In the genomic region with DNA sequence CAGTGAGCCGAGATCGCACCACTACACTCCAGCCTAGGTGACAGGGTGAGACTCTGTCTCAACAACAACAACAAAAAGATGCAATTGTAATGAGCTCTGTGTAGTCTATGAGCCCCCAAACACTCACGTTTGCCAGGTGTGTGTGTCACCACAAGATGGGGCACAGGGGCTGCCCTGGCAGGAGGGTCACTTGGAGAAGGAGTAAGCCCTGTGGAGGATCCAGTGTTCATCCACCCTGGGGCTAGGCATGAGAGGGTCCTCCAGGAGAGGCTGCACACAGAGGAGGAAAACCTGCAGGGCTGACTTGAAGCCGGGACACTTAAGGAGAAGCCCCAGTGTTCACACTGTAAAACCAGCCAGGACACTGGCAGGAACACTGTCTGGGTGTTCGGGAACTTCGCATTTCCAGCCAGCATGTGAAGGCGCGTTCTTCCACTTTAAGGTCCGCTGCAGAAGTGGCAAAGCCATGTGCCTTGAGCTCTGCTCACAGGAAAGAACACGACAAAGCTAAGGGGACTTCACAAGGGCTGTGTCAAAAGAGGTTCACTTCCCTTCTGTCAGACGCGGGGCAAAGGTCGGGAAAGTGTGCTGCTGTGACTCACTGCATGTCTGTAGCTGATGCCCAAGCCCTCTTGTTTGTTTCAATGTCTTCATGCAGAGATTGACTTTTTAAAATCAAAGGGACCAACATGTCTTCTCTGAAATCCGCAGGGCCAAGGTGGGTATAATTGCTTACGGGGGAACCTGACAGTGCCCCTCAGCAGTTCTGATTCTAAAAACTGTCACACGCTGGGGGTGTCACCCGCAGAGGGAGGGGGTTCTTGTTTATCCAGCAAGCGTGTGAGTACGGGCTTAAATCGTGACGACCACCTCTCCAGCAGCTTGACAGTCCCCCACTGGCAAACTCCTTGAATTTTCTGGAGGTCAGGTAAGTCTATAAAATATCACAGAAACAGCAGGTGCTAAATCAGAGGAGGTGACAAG, we compare ENCODE assay signal across 11 cellular contexts.
DNase-seq lines count a peak whose midpoint lies in the region; ATAC-seq, FAIRE-seq and TF ChIP-seq lines count a peak whose summit lies in the region.
"Had no signal": no experiment of that assay in that cellular context is flagged by ENCODE, and none has a peak within 500 bp of the region (broad histone marks: within the 10 kb centered on the region; RNA-seq: fewer than 3 reads in every experiment).

No MANE protein-coding gene starts in this region.

- H3K4me2 ChIP-seq in H9 (ENCODE audit: insufficient read depth, insufficient read length, low read length): no peak overlapping the region

- no peak overlapping the region for H3T11ph ChIP-seq in H9 (ENCODE audit: low read length)

- H3K79me2 ChIP-seq in H9 (ENCODE audit: insufficient read depth, low read length): no peaks in the 10 kb centered on the region

- H3K27me3 ChIP-seq in H9 (ENCODE audit: insufficient read depth, low read length): no peaks in the 10 kb centered on the region
- H3K27me3 ChIP-seq in small intestine (ENCODE audit: control insufficient read depth in 2 of 2, insufficient read depth in 2 of 2, low read length in 2 of 2): peaks cover 0 to 3% of the 10 kb centered on the region in 2 donors

- no peak overlapping the region for H2AK5ac ChIP-seq in H9 (ENCODE audit: insufficient read length, low read length)

- H3K4me3 ChIP-seq in foreskin fibroblast (ENCODE audit: low read depth in 1 of 2, low read length in 2 of 2): no peak overlapping the region
- peak overlapping the region in 1 of 2 donors; percentile 9 for H3K4me3 ChIP-seq in small intestine (ENCODE audit: low read depth in 1 of 2, low read length in 2 of 2)
- H3K4me3 ChIP-seq: stomach had no signal

- H3K4ac ChIP-seq in H9 (ENCODE audit: low read depth, low read length): no peak overlapping the region

- no peak overlapping the region for H2BK5ac ChIP-seq in H9 (ENCODE audit: insufficient read length, low read length)

- no peak overlapping the region for H2BK120ac ChIP-seq in H9 (ENCODE audit: low read depth, low read length, poor library complexity, severe bottlenecking)

- TF ChIP-seq CTCF in H9 (conservative IDR thresholded peaks at IDR 0.05) (peak; percentile 44; the same call in 2 of the 3 replicates), foreskin fibroblast (IDR thresholded peaks at IDR 0.05; ENCODE audit: low read depth, low read length) (no peak)

- no peaks in the 10 kb centered on the region for H3K79me1 ChIP-seq in H9 (ENCODE audit: insufficient read depth, low read depth, low read length, poor library complexity, severe bottlenecking)

- H3K23ac ChIP-seq in H9 (ENCODE audit: insufficient read length, low read depth, low read length): no peak overlapping the region

- DNase-seq in H9 (no peak), RPMI7951 (ENCODE audit: low read depth) (peak; percentile 33), foreskin fibroblast (peak; percentile 21 to 46), small intestine (peak; percentile 97), kidney glomerular epithelial cell (lab: John Stamatoyannopoulos, UW) (no peak), AG20443 (ENCODE audit: low spot score) (no peak)
- DNase-seq: stimulated activated CD4-positive, alpha-beta T cell treated with anti-CD3 and anti-CD28 coated beads, Interleukin-12 subunit alpha, Interleukin-12 subunit beta, amount 100 ng/mL, for 4 hours; stomach had no signal

- H4K8ac ChIP-seq in H9 (replicated peaks; ENCODE audit: insufficient read length, low read depth, low read length): no peak overlapping the region

- H3K36me3 Mint-ChIP-seq in H9 (ENCODE audit: insufficient read depth in 1 of 3, low read depth in 3 of 3): no peaks in the 10 kb centered on the region; a peak in 1 of 7 replicates
- H3K36me3 Mint-ChIP-seq: IgD-negative memory B cell had no signal

- H3K56ac ChIP-seq in H9 (ENCODE audit: insufficient read length, low read depth, low read length): no peak overlapping the region

- no peak overlapping the region; the same call in 1 of the 2 replicates for H3K14ac ChIP-seq in H9 (ENCODE audit: insufficient read depth, low read length)

- H4K91ac ChIP-seq in H9 (ENCODE audit: insufficient read length, low read depth, low read length): no peak overlapping the region

- no peak for ATAC-seq in HG03439 (IDR thresholded peaks at IDR 0.05; ENCODE audit: unreplicated experiment)

- H3K36me3 ChIP-seq in small intestine (ENCODE audit: control insufficient read depth in 2 of 2, insufficient read depth in 2 of 2, low read length in 2 of 2): no peaks in the 10 kb centered on the region
- H3K36me3 ChIP-seq: stomach had no signal

- H3K23me2 ChIP-seq in H9 (ENCODE audit: insufficient read length, low read depth, low read length, poor library complexity, severe bottlenecking): no peaks in the 10 kb centered on the region

- H3K27me3 Mint-ChIP-seq in H9 (ENCODE audit: low read depth): peaks cover 10% of the 10 kb centered on the region

- H3K27ac Mint-ChIP-seq in H9: peak overlapping the region in 1 of 3 experiments; percentile 44; a peak in 1 of 7 replicates
- H3K27ac Mint-ChIP-seq: IgD-negative memory B cell had no signal

- no peak overlapping the region for H2AFZ ChIP-seq in H9 (ENCODE audit: low read length)

- no peaks in the 10 kb centered on the region for H3K9me3 Mint-ChIP-seq in H9
- H3K9me3 Mint-ChIP-seq: central memory CD8-positive, alpha-beta T cell; IgD-negative memory B cell had no signal

- H3K9me3 ChIP-seq in H9 (ENCODE audit: control insufficient read depth, low read depth, low read length) (no peaks in the 10 kb centered on the region), small intestine (ENCODE audit: control insufficient read depth, low read depth) (no peaks in the 10 kb centered on the region)
- H3K9me3 ChIP-seq: stomach had no signal

- no CpG with 5 or more reads among the region's 21 CpGs for WGBS in H9 (ENCODE audit: extremely low coverage, insufficient read length, low lambda C conversion rate)
- 28 to 58% (median 42%) methylated on average over 21 of the region's 21 CpGs for WGBS in small intestine, 3 donors

- H3K18ac ChIP-seq in H9 (ENCODE audit: insufficient read length, low read depth, low read length): no peak overlapping the region

- peaks cover 5 to 6% of the 10 kb centered on the region in 2 experiments; a peak in 2 of 4 replicates for H3K4me1 Mint-ChIP-seq in H9
- H3K4me1 Mint-ChIP-seq: central memory CD8-positive, alpha-beta T cell; IgD-negative memory B cell had no signal

- H2BK12ac ChIP-seq in H9 (ENCODE audit: insufficient read length, low read depth, low read length): no peak overlapping the region

- H3K27ac ChIP-seq in H9 (ENCODE audit: insufficient read length, low read depth, low read length) (no peak overlapping the region), small intestine (ENCODE audit: low read depth in 1 of 2, low read length in 1 of 2) (peak overlapping the region; percentile 17 to 38)
- H3K27ac ChIP-seq: stomach had no signal

- H3K4me3 Mint-ChIP-seq in H9: no peak overlapping the region
- H3K4me3 Mint-ChIP-seq: central memory CD8-positive, alpha-beta T cell; IgD-negative memory B cell had no signal

- H4K5ac ChIP-seq in H9 (ENCODE audit: insufficient read length, low read depth, low read length): no peak overlapping the region

- no peak overlapping the region for H3K9ac ChIP-seq in H9 (ENCODE audit: extremely low read depth, insufficient read length, low read length)

- no peak for FAIRE-seq in small intestine (lab: Jason Lieb, UNC)

- H2BK15ac ChIP-seq in H9 (ENCODE audit: low read depth, low read length): no peak overlapping the region

- H2BK20ac ChIP-seq in H9 (ENCODE audit: low read depth, low read length, poor library complexity, severe bottlenecking): no peak overlapping the region

- no peaks in the 10 kb centered on the region for H3K4me1 ChIP-seq in H9 (ENCODE audit: insufficient read depth, low read length)
- peaks cover 0 to 2% of the 10 kb centered on the region in 2 donors for H3K4me1 ChIP-seq in small intestine (ENCODE audit: control insufficient read depth in 2 of 2, insufficient read depth in 1 of 2, low read depth in 1 of 2, low read length in 1 of 2)

- H4K20me1 ChIP-seq in H9 (ENCODE audit: control insufficient read depth, insufficient read depth, insufficient read length): no peaks in the 10 kb centered on the region

Comparison
In these comparisons a context has a peak if more than half of its experiments do, and no peak if none do; other contexts are left out.
1. DNase-seq: peak in RPMI7951 (single experiment), foreskin fibroblast (2 of 2) and small intestine (single experiment); none in H9 (single experiment), kidney glomerular epithelial cell (single experiment) and AG20443 (single experiment).